ENCODE assay signal across 14 cellular contexts in the genomic region with DNA sequence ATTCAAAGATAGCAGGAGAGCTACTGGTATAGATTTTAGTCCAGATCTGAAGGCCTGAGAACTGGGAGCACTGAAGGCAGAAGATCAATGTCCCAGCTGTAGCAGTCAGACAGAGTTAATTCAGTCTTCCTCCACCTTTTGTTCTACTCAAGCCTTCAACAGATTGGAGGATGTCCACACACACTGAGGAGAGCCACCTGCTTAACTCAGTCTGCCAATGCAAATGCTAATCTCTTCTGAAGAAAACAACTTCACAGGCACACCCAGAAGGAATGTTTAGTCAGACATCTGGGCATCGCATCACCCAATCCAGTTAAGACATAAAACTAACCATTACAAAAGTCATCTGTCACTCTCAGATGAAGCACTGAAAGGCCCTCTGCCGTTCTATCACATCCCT.
DNase-seq lines count a peak whose midpoint lies in the region; ATAC-seq and TF ChIP-seq lines count a peak whose summit lies in the region.
"Had no signal": no experiment of that assay in that cellular context is flagged by ENCODE, and none has a peak within 500 bp of the region (broad histone marks: within the 10 kb centered on the region; RNA-seq: fewer than 3 reads in every experiment).

No MANE protein-coding gene starts in this region.

- H3K4me3 ChIP-seq in GM23338 (no peak overlapping the region), epithelial cell of esophagus (ENCODE audit: low read length) (no peak overlapping the region)
- H3K4me3 ChIP-seq: A549, HAP-1 had no signal

- H3K27ac ChIP-seq in GM23338 (ENCODE audit: low read depth), result no peak overlapping the region
- H3K27ac ChIP-seq: A549, C4-2B, HL-60 had no signal

- H3K27ac Mint-ChIP-seq in GM23338 (no peak overlapping the region), neural crest cell (ENCODE audit: unreplicated experiment) (peak overlapping the region; percentile 76)
- H3K27ac Mint-ChIP-seq: CD4-positive, alpha-beta memory T cell had no signal

- peaks cover 8% of the 10 kb centered on the region; the same call in 1 of the 2 replicates for H3K9me2 ChIP-seq in GM23338 (ENCODE audit: insufficient read depth)

- H3K4me1 Mint-ChIP-seq in GM23338, result peaks cover 40% of the 10 kb centered on the region
- H3K4me1 Mint-ChIP-seq in neural crest cell, result peaks cover 12% of the 10 kb centered on the region
- H3K4me1 Mint-ChIP-seq: CD4-positive, alpha-beta memory T cell had no signal

- peak; percentile 43; the same call in 2 of the 3 replicates for ATAC-seq in GM23338
- ATAC-seq: A549 had no signal

- no peaks in the 10 kb centered on the region for H3K27me3 ChIP-seq in GM23338 (ENCODE audit: insufficient read depth)
- H3K27me3 ChIP-seq: BE2C had no signal

- H3K36me3 Mint-ChIP-seq in GM23338 (ENCODE audit: low read depth) (no peaks in the 10 kb centered on the region; the same call in 2 of the 3 replicates), neural crest cell (ENCODE audit: low read depth) (no peaks in the 10 kb centered on the region)
- H3K36me3 Mint-ChIP-seq: CD4-positive, alpha-beta memory T cell had no signal

- H3K4me1 ChIP-seq in GM23338 (ENCODE audit: insufficient read depth), result peaks cover 23% of the 10 kb centered on the region
- H3K4me1 ChIP-seq: A549, BE2C had no signal

- no peaks in the 10 kb centered on the region for H4K20me1 ChIP-seq in GM23338 (replicated peaks; ENCODE audit: insufficient read depth)

- H3K4me3 Mint-ChIP-seq in GM23338 (no peak overlapping the region), neural crest cell (no peak overlapping the region)
- H3K4me3 Mint-ChIP-seq: CD4-positive, alpha-beta memory T cell had no signal

- peaks cover 2% of the 10 kb centered on the region for H3K27me3 Mint-ChIP-seq in GM23338 (ENCODE audit: insufficient read depth, low read depth, poor library complexity)
- no peaks in the 10 kb centered on the region for H3K27me3 Mint-ChIP-seq in neural crest cell (ENCODE audit: low read depth)

- no peak overlapping the region for H2AFZ ChIP-seq in GM23338

- H3K36me3 ChIP-seq in GM23338 (ENCODE audit: insufficient read depth), result no peaks in the 10 kb centered on the region
- H3K36me3 ChIP-seq: BE2C, HAP-1 had no signal

- H3K9me3 Mint-ChIP-seq in GM23338, result no peaks in the 10 kb centered on the region; the same call in 2 of the 3 replicates
- peaks cover 2% of the 10 kb centered on the region for H3K9me3 Mint-ChIP-seq in neural crest cell

- TF ChIP-seq CTCF in GM23338 (conservative IDR thresholded peaks at IDR 0.05; ENCODE audit: low read depth in 2 of 2) (no peak), epithelial cell of esophagus (IDR thresholded peaks at IDR 0.05; ENCODE audit: insufficient read depth, low read depth, low read length, missing control alignments) (no peak), neural crest cell (conservative IDR thresholded peaks at IDR 0.05) (no peak)

- H3K4me2 ChIP-seq in GM23338, result peak overlapping the region; percentile 46; the same call in 1 of the 2 replicates
- H3K4me2 ChIP-seq: A549 had no signal

- H3F3A ChIP-seq in GM23338 (replicated peaks; ENCODE audit: low read depth), result no peaks in the 10 kb centered on the region

- DNase-seq in ELF-1 (ENCODE audit: low read depth, low spot score) (peak; percentile 4), GM23338 (ENCODE audit: low spot score) (peak; percentile 22), epithelial cell of esophagus (ENCODE audit: low read depth) (peak; percentile 3), neural crest cell (ENCODE audit: low read depth, low spot score) (no peak), activated gamma-delta T cell (lab: John Stamatoyannopoulos, UW) (no peak), hippocampal formation (lab: John Stamatoyannopoulos, UW) (no peak)
- DNase-seq: BE2C; CD4-positive, alpha-beta memory T cell; DND-41; GF-D8 had no signal

- H3K79me2 ChIP-seq in GM23338 (replicated peaks; ENCODE audit: insufficient read depth), result no peaks in the 10 kb centered on the region

TF ChIP-seq in GM23338, 12 proteins besides CTCF, POLR2A, EP300 and RAD21 (continues in another document):
- no peak for TF ChIP-seq ZNF331 (CRISPR knock-in tag; IDR thresholded peaks at IDR 0.05; ENCODE audit: low read depth)
- TF ChIP-seq, protein P1, sequence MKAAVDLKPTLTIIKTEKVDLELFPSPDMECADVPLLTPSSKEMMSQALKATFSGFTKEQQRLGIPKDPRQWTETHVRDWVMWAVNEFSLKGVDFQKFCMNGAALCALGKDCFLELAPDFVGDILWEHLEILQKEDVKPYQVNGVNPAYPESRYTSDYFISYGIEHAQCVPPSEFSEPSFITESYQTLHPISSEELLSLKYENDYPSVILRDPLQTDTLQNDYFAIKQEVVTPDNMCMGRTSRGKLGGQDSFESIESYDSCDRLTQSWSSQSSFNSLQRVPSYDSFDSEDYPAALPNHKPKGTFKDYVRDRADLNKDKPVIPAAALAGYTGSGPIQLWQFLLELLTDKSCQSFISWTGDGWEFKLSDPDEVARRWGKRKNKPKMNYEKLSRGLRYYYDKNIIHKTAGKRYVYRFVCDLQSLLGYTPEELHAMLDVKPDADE (IDR thresholded peaks at IDR 0.05), result no peak
- no peak for TF ChIP-seq NANOG (IDR thresholded peaks at IDR 0.05; ENCODE audit: borderline replicate concordance)
- TF ChIP-seq, protein P2, sequence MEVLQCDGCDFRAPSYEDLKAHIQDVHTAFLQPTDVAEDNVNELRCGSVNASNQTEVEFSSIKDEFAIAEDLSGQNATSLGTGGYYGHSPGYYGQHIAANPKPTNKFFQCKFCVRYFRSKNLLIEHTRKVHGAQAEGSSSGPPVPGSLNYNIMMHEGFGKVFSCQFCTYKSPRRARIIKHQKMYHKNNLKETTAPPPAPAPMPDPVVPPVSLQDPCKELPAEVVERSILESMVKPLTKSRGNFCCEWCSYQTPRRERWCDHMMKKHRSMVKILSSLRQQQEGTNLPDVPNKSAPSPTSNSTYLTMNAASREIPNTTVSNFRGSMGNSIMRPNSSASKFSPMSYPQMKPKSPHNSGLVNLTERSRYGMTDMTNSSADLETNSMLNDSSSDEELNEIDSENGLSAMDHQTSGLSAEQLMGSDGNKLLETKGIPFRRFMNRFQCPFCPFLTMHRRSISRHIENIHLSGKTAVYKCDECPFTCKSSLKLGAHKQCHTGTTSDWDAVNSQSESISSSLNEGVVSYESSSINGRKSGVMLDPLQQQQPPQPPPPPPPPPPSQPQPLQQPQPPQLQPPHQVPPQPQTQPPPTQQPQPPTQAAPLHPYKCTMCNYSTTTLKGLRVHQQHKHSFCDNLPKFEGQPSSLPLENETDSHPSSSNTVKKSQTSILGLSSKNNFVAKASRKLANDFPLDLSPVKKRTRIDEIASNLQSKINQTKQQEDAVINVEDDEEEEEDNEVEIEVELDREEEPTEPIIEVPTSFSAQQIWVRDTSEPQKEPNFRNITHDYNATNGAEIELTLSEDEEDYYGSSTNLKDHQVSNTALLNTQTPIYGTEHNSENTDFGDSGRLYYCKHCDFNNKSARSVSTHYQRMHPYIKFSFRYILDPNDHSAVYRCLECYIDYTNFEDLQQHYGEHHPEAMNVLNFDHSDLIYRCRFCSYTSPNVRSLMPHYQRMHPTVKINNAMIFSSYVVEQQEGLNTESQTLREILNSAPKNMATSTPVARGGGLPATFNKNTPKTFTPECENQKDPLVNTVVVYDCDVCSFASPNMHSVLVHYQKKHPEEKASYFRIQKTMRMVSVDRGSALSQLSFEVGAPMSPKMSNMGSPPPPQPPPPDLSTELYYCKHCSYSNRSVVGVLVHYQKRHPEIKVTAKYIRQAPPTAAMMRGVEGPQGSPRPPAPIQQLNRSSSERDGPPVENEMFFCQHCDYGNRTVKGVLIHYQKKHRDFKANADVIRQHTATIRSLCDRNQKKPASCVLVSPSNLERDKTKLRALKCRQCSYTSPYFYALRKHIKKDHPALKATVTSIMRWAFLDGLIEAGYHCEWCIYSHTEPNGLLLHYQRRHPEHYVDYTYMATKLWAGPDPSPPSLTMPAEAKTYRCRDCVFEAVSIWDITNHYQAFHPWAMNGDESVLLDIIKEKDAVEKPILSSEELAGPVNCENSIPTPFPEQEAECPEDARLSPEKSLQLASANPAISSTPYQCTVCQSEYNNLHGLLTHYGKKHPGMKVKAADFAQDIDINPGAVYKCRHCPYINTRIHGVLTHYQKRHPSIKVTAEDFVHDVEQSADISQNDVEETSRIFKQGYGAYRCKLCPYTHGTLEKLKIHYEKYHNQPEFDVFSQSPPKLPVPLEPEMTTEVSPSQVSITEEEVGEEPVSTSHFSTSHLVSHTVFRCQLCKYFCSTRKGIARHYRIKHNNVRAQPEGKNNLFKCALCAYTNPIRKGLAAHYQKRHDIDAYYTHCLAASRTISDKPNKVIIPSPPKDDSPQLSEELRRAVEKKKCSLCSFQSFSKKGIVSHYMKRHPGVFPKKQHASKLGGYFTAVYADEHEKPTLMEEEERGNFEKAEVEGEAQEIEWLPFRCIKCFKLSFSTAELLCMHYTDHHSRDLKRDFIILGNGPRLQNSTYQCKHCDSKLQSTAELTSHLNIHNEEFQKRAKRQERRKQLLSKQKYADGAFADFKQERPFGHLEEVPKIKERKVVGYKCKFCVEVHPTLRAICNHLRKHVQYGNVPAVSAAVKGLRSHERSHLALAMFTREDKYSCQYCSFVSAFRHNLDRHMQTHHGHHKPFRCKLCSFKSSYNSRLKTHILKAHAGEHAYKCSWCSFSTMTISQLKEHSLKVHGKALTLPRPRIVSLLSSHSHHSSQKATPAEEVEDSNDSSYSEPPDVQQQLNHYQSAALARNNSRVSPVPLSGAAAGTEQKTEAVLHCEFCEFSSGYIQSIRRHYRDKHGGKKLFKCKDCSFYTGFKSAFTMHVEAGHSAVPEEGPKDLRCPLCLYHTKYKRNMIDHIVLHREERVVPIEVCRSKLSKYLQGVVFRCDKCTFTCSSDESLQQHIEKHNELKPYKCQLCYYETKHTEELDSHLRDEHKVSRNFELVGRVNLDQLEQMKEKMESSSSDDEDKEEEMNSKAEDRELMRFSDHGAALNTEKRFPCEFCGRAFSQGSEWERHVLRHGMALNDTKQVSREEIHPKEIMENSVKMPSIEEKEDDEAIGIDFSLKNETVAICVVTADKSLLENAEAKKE (CRISPR knock-in tag; IDR thresholded peaks at IDR 0.05), result peak; percentile 74; the same call in 1 of the 2 replicates

Comparison
In these comparisons a context has a peak if more than half of its experiments do, and no peak if none do; other contexts are left out.
1. DNase-seq: peak in ELF-1 (single experiment), GM23338 (single experiment) and epithelial cell of esophagus (single experiment); none in neural crest cell (single experiment), activated gamma-delta T cell (single experiment) and hippocampal formation (0 of 2).